ENCODE assay signal across 35 cellular contexts in the genomic region with DNA sequence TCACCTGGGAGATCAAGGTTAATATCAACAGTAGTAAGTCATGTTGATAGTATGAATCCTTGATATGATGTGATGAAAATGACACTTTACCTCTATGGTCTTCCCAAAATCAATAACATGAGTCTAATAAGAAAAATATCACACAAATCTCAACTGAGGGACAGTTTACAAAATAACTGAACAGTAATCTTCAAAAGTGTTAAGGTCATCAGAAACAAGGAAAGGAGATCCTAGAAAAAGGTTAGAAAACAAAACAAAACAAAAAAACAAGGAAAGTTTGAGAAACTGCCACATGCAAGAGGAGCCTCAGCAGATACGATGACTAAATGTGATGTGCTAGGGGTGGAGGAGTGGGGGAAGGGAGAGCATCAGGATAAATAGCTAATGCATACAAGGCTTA.
"Had no signal": no experiment of that assay in that cellular context is flagged by ENCODE, and none has a peak within 500 bp of the region (broad histone marks: within the 10 kb centered on the region; RNA-seq: fewer than 3 reads in every experiment).

No MANE protein-coding gene starts in this region.

- H3K9me3 ChIP-seq: MG63 had no signal

- H3K4me3 ChIP-seq: MG63 had no signal

- H3K27me3 ChIP-seq: MG63 had no signal

- DNase-seq: Karpas-422, Kasumi-1, MG63, MM.1S, MV-4-11, NCI-H1048, NCI-H1092, NCI-H1092 treated with DMSO at 0.1 percent for 48 hours, NCI-H1105, NCI-H1105 treated with DMSO at 0.1 percent for 48 hours, NCI-H1417, NCI-H1417 treated with DMSO at 0.1 percent for 48 hours, NCI-H1436, NCI-H1436 treated with DMSO at 0.1 percent for 48 hours, NCI-H146, NCI-H1694, NCI-H1694 treated with DMSO at 0.1 percent for 48 hours, NCI-H187, NCI-H187 treated with DMSO at 0.1 percent for 48 hours, NCI-H1930, NCI-H2029, NCI-H2029 treated with DMSO at 0.1 percent for 48 hours, NCI-H2081, NCI-H2081 treated with DMSO at 0.1 percent for 48 hours, NCI-H2107, NCI-H2171, NCI-H2171 treated with DMSO at 0.1 percent for 48 hours, NCI-H2227 treated with DMSO at 0.1 percent for 48 hours, NCI-H226, NCI-H345, NCI-H446, NCI-H446 treated with DMSO at 0.1 percent for 48 hours, NCI-H510A, NCI-H510A treated with DMSO at 0.1 percent for 48 hours, NCI-H524 had no signal
